2 cellular contexts compared by ENCODE assay signal in genomic region chr6:132412656-132413500, GRCh38.
TF ChIP-seq lines count a peak whose summit lies in the region.

No MANE protein-coding gene starts in this region.

TF ChIP-seq in SK-N-SH, 30 proteins besides CTCF, POLR2A, EP300 and RAD21:
- TF ChIP-seq FOXJ3 (CRISPR knock-in tag; IDR thresholded peaks at IDR 0.05) (no peak), ELF1 (IDR thresholded peaks at IDR 0.05) (no peak), USF1 (IDR thresholded peaks at IDR 0.05; ENCODE audit: borderline replicate concordance, low read depth) (no peak), NRF1 (IDR thresholded peaks at IDR 0.05; ENCODE audit: low read depth, low read length) (no peak), RXRA (IDR thresholded peaks at IDR 0.05; ENCODE audit: borderline replicate concordance, low read depth) (no peak), YY1 (IDR thresholded peaks at IDR 0.05; ENCODE audit: low read depth) (no peak), PBX3 (IDR thresholded peaks at IDR 0.05) (no peak), MEF2A (IDR thresholded peaks at IDR 0.05; ENCODE audit: borderline replicate concordance, low read depth) (no peak), TEAD4 (IDR thresholded peaks at IDR 0.05; ENCODE audit: borderline replicate concordance, insufficient read depth) (no peak)

TF ChIP-seq in H1, 55 proteins besides CTCF, POLR2A, EP300 and RAD21:
- no peak for TF ChIP-seq SUZ12 (IDR thresholded peaks at IDR 0.05; ENCODE audit: low read length)
- TF ChIP-seq SP1 (IDR thresholded peaks at IDR 0.05; ENCODE audit: low read depth, low read length): no peak
- TF ChIP-seq SAP30 (IDR thresholded peaks at IDR 0.05; ENCODE audit: insufficient read depth, insufficient replicate concordance, low read length): no peak
- no peak for TF ChIP-seq NANOG (IDR thresholded peaks at IDR 0.05; ENCODE audit: insufficient read depth, low read depth, low read length, poor library complexity, severe bottlenecking)
- TF ChIP-seq MAFK (IDR thresholded peaks at IDR 0.05; ENCODE audit: low read depth, low read length): 0 out of 2 replicates have a peak, but pooled peaks have one; percentile 13
- no peak for TF ChIP-seq YY1 (IDR thresholded peaks at IDR 0.05; ENCODE audit: low read depth, low read length)
- TF ChIP-seq MAX (IDR thresholded peaks at IDR 0.05): no peak
